18 cellular contexts compared by ENCODE assay signal in the genomic region with DNA sequence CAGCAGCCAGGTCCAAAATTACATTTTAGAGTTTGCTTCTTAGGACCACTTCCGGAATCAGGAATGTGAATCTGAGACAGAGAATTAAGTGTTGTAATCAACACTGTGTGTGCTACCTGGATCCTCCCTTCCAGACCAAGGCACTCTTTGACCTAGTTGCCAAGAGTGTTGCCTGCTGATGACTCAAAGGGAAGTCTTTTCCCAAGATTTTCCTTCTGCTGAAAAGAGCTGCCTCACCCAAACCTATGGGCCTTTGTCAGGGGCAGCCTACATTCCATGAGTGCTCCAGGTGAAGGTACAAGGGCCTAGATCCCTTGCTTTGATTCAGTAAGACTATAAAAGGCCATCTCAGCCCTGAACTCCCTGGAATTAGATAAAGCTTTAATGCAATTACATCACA.
DNase-seq lines count a peak whose midpoint lies in the region; ATAC-seq, FAIRE-seq and TF ChIP-seq lines count a peak whose summit lies in the region.
"Had no signal": no experiment of that assay in that cellular context is flagged by ENCODE, and none has a peak within 500 bp of the region (broad histone marks: within the 10 kb centered on the region; RNA-seq: fewer than 3 reads in every experiment).

No MANE protein-coding gene starts in this region.

- H3K4me3 ChIP-seq in PC-3 (ENCODE audit: low read length) (no peak overlapping the region), fibroblast of mammary gland (ENCODE audit: control insufficient read depth, low read depth, low read length) (no peak overlapping the region), neural progenitor cell (no peak overlapping the region)
- H3K4me3 ChIP-seq: K562, SJCRH30 had no signal

- H3K4me2 ChIP-seq in PC-3 (ENCODE audit: low read length) (peak overlapping the region; percentile 32), neural progenitor cell (no peak overlapping the region)

- H3K27me3 Mint-ChIP-seq in neural progenitor cell (ENCODE audit: insufficient read depth, low read depth) = peaks cover 2% of the 10 kb centered on the region
- H3K27me3 Mint-ChIP-seq: CD8-positive, alpha-beta memory T cell had no signal

- H3K27ac ChIP-seq in PC-3 (ENCODE audit: low read length) = peak overlapping the region; percentile 66
- no peak overlapping the region for H3K27ac ChIP-seq in neural progenitor cell
- H3K27ac ChIP-seq: SJCRH30 had no signal

- no peaks in the 10 kb centered on the region for H3K9me3 Mint-ChIP-seq in neural progenitor cell

- H3K27me3 ChIP-seq in PC-3 (ENCODE audit: low read length) (no peaks in the 10 kb centered on the region), neural progenitor cell (no peaks in the 10 kb centered on the region)
- H3K27me3 ChIP-seq: SJCRH30 had no signal

- H3K9ac ChIP-seq in PC-3 (ENCODE audit: low read length) = peak overlapping the region; percentile 10; the same call in 1 of the 2 replicates
- H3K9ac ChIP-seq in neural progenitor cell = no peak overlapping the region

- CTCF ChIA-PET in PC-3 (lab: Charles Lee) = interaction anchor here (0.6 to 0.7 kb wide), 2 partner anchors 19 to 313 kb away, joined by 3 to 5 read pairs; no protein-coding TSS in a partner anchor

- no peak overlapping the region for H3K4me3 Mint-ChIP-seq in neural progenitor cell
- H3K4me3 Mint-ChIP-seq: CD8-positive, alpha-beta memory T cell had no signal

- DNase-seq in H54 (ENCODE audit: insufficient read length, low spot score) (peak; percentile 3), PC-3 (peak; percentile 95), fibroblast of mammary gland (ENCODE audit: low read depth) (peak; percentile 6), neural progenitor cell (ENCODE audit: low spot score) (no peak), GM10266 (ENCODE audit: extremely low spot score) (no peak), midbrain (lab: John Stamatoyannopoulos, UW) (no peak)
- DNase-seq in activated T-cell treated with anti-CD3 and anti-CD28 coated beads, Interleukin-2, amount 50 U/mL, for 1 hour = no peak
- DNase-seq: C1 segment of cervical spinal cord; CD8-positive, alpha-beta memory T cell; MV-4-11; NCI-H1417; NCI-H187 treated with DMSO at 0.1 percent for 48 hours; NCI-H2227 treated with DMSO at 0.1 percent for 48 hours; NCI-H524 treated with DMSO at 0.1 percent for 48 hours; SJCRH30 had no signal

- H4K20me1 ChIP-seq in PC-3 (ENCODE audit: low read length) = no peaks in the 10 kb centered on the region
- H4K20me1 ChIP-seq in neural progenitor cell (ENCODE audit: low read depth) = no peaks in the 10 kb centered on the region

- H2AFZ ChIP-seq in PC-3 (ENCODE audit: low read length) (peak overlapping the region; percentile 53), neural progenitor cell (replicated peaks) (peak overlapping the region; percentile 72)

- ATAC-seq in PC-3 (peak; percentile 97), GM19395 (IDR thresholded peaks at IDR 0.05; ENCODE audit: unreplicated experiment) (no peak)
- ATAC-seq: K562 had no signal

- no peaks in the 10 kb centered on the region for H3K79me2 ChIP-seq in PC-3 (ENCODE audit: low read length)
- no peaks in the 10 kb centered on the region for H3K79me2 ChIP-seq in neural progenitor cell (ENCODE audit: low read depth)

- H3K9me2 ChIP-seq in PC-3 (replicated peaks; ENCODE audit: low read length) = no peaks in the 10 kb centered on the region

- H3F3A ChIP-seq in PC-3 (ENCODE audit: low read length, unreplicated experiment) (no peaks in the 10 kb centered on the region), neural progenitor cell (ENCODE audit: low read depth) (no peaks in the 10 kb centered on the region)

- H3K36me3 ChIP-seq in PC-3 (ENCODE audit: low read depth, low read length) (no peaks in the 10 kb centered on the region; the same call in 1 of the 2 replicates), neural progenitor cell (no peaks in the 10 kb centered on the region)
- H3K36me3 ChIP-seq: SJCRH30 had no signal

- peak; percentile 93 for FAIRE-seq in H54 (lab: Jason Lieb, UNC)
- FAIRE-seq: G401.6, K562 had no signal

- intact Hi-C loops in PC-3 (cut with micrococcal nuclease) = no loop called here

- H3K9me3 ChIP-seq in PC-3 (ENCODE audit: low read length) = peaks cover 9% of the 10 kb centered on the region
- H3K9me3 ChIP-seq in neural progenitor cell (ENCODE audit: low read depth) = no peaks in the 10 kb centered on the region
- H3K9me3 ChIP-seq: SJCRH30 had no signal

- H3K27ac Mint-ChIP-seq in neural progenitor cell = no peak overlapping the region
- H3K27ac Mint-ChIP-seq: CD8-positive, alpha-beta memory T cell had no signal

- POLR2A ChIA-PET in PC-3 (lab: Charles Lee; ENCODE audit: unreplicated experiment) = interaction anchor here (0.6 kb wide), 1 partner anchor 443 kb away, joined by 3 read pairs; no protein-coding TSS in a partner anchor

- H3K4me1 ChIP-seq in PC-3 (ENCODE audit: insufficient read depth, low read length) (peaks cover 15% of the 10 kb centered on the region), neural progenitor cell (no peaks in the 10 kb centered on the region)
- H3K4me1 ChIP-seq: SJCRH30 had no signal

- no peak for TF ChIP-seq CTCF in PC-3 (conservative IDR thresholded peaks at IDR 0.05; ENCODE audit: low read depth, low read length)
- no peak for TF ChIP-seq CTCF in fibroblast of mammary gland (conservative IDR thresholded peaks at IDR 0.05; ENCODE audit: control insufficient read depth, insufficient read depth, low read depth, low read length)
- no peak for TF ChIP-seq CTCF in neural progenitor cell (IDR thresholded peaks at IDR 0.05)
- no peak for TF ChIP-seq CTCF in GM10266 (IDR thresholded peaks at IDR 0.05; ENCODE audit: control insufficient read depth, insufficient read depth, low read depth, missing control alignments)

- no TSS peak for BruUV-seq in PC-3 (replicated peaks; lab: Mats Ljungman, UMichigan)

- TF ChIP-seq POLR2A in H54 (IDR thresholded peaks at IDR 0.05; ENCODE audit: low read depth, low read length) = no peak

- no peaks in the 10 kb centered on the region for H3K36me3 Mint-ChIP-seq in neural progenitor cell
- H3K36me3 Mint-ChIP-seq: CD8-positive, alpha-beta memory T cell had no signal

- H3K4me1 Mint-ChIP-seq in neural progenitor cell = no peaks in the 10 kb centered on the region
- H3K4me1 Mint-ChIP-seq: CD8-positive, alpha-beta memory T cell had no signal

Comparison
In these comparisons a context has a peak if more than half of its experiments do, and no peak if none do; other contexts are left out.
1. DNase-seq: peak in H54 (single experiment), PC-3 (single experiment) and fibroblast of mammary gland (single experiment); none in neural progenitor cell (single experiment), GM10266 (single experiment), activated T-cell treated with anti-CD3 and anti-CD28 coated beads, Interleukin-2, amount 50 U/mL, for 1 hour (single experiment) and midbrain (single experiment).